In genomic region chrX:75301060-75301459, GRCh38 we compare ENCODE assay signal across 20 cellular contexts. TPM values are rescaled to one million over a fixed set of nuclear protein-coding genes. Genes with fewer than 3 reads are reported as not detected.
DNase-seq lines count a peak whose midpoint lies in the region; ATAC-seq and TF ChIP-seq lines count a peak whose summit lies in the region.
"Had no signal": no experiment of that assay in that cellular context is flagged by ENCODE, and none has a peak within 500 bp of the region (broad histone marks: within the 10 kb centered on the region; RNA-seq: fewer than 3 reads in every experiment).

No MANE protein-coding gene starts in this region.

- no peak overlapping the region for H2BK5ac ChIP-seq in IMR-90 (ENCODE audit: low read depth, low read length, poor library complexity, severe bottlenecking)

- H3K9me1 ChIP-seq in IMR-90 (ENCODE audit: insufficient read depth, low read length), result no peaks in the 10 kb centered on the region

- H2BK120ac ChIP-seq in IMR-90 (ENCODE audit: low read depth, low read length), result no peak overlapping the region

- no peak for TF ChIP-seq POLR2A in IMR-90 (IDR thresholded peaks at IDR 0.05; ENCODE audit: low read depth, low read length)
- TF ChIP-seq POLR2A in GM18505 (IDR thresholded peaks at IDR 0.05; ENCODE audit: borderline replicate concordance, extremely low read depth, insufficient read depth, insufficient read length), result no peak

- BruUV-seq in IMR-90 (replicated peaks; lab: Mats Ljungman, UMichigan), result no TSS peak

- no peak overlapping the region for H3K4me2 ChIP-seq in IMR-90 (ENCODE audit: low read depth, low read length)
- H3K4me2 ChIP-seq: GM23338 had no signal

- peaks cover 3% of the 10 kb centered on the region; the same call in 1 of the 2 replicates for H3K36me3 ChIP-seq in IMR-90 (ENCODE audit: control insufficient read depth, insufficient read depth, low read length)
- H3K36me3 ChIP-seq: BE2C had no signal

- H3K23ac ChIP-seq in IMR-90 (ENCODE audit: low read depth, low read length), result no peak overlapping the region

- H4K91ac ChIP-seq in IMR-90 (ENCODE audit: insufficient read depth, low read depth, low read length), result no peak overlapping the region

- 0 out of 2 replicates have a peak, but pooled peaks cover 1% of the 10 kb centered on the region for H3K27me3 ChIP-seq in IMR-90 (ENCODE audit: control insufficient read depth, insufficient read depth, low read length)
- H3K27me3 ChIP-seq: BE2C had no signal

- ATAC-seq in IMR-90 (ENCODE audit: low read depth) (peak; percentile 40; the same call in 1 of the 2 replicates), Right ventricle myocardium inferior (no peak), GM18505 (IDR thresholded peaks at IDR 0.05; ENCODE audit: unreplicated experiment) (no peak)
- ATAC-seq: GM23338 had no signal

- no peaks in the 10 kb centered on the region for H3K27me3 Mint-ChIP-seq in activated T-helper 2 cell treated with anti-CD3 and anti-CD28 coated beads, Interferon-gamma antibody, Interleukin-2, Interleukin-4, amounts not matched to agents 10 μg/mL and 5 μg/mL and 100 μg/mL, durations not matched to agents 14 hours and 24 hours and 36 hours (ENCODE audit: low read depth)
- H3K27me3 Mint-ChIP-seq: CD4-positive, alpha-beta memory T cell; IgD-negative memory B cell had no signal

- H3K9me3 Mint-ChIP-seq in activated T-helper 2 cell treated with anti-CD3 and anti-CD28 coated beads, Interferon-gamma antibody, Interleukin-2, Interleukin-4, amounts not matched to agents 10 μg/mL and 5 μg/mL and 100 μg/mL, durations not matched to agents 14 hours and 24 hours and 36 hours, result peaks cover 2% of the 10 kb centered on the region
- H3K9me3 Mint-ChIP-seq: IgD-negative memory B cell had no signal

- DNase-seq in IMR-90 (peak; percentile 8), dermis blood vessel endothelial cell (peak; percentile 67), pulmonary artery endothelial cell (ENCODE audit: low read depth, low spot score) (peak; percentile 13), Right ventricle myocardium inferior (ENCODE audit: missing footprints) (no peak), COLO829 (ENCODE audit: low spot score) (no peak)
- DNase-seq in activated T-helper 2 cell treated with anti-CD3 and anti-CD28 coated beads, Interferon-gamma antibody, Interleukin-2, Interleukin-4, amounts not matched to agents 10 μg/mL and 5 μg/mL and 100 μg/mL, durations not matched to agents 14 hours and 24 hours and 36 hours (ENCODE audit: low spot score), result no peak
- DNase-seq in stimulated activated CD4-positive, alpha-beta T cell treated with anti-CD3 and anti-CD28 coated beads, Interleukin-4, amount 100 ng/mL, for 1 hour, result no peak
- DNase-seq: BE2C; CD4-positive, alpha-beta memory T cell; DND-41; GF-D8; NCI-H1436; NCI-H345; NCI-H526 treated with DMSO at 0.1 percent for 48 hours; NK-92 treated with Interleukin-12 subunit alpha and Interleukin-12 subunit beta, amount 100 ng/mL, for 24 hours; OCI-M1; RPMI8226 had no signal

- no peaks in the 10 kb centered on the region for H3K9me3 ChIP-seq in IMR-90 (ENCODE audit: control insufficient read depth, insufficient read depth, low read length)
- H3K9me3 ChIP-seq: BE2C had no signal

- no peak overlapping the region for H2AK9ac ChIP-seq in IMR-90 (replicated peaks; ENCODE audit: low read depth, low read length, poor library complexity)

- H3K27ac Mint-ChIP-seq in activated T-helper 2 cell treated with anti-CD3 and anti-CD28 coated beads, Interferon-gamma antibody, Interleukin-2, Interleukin-4, amounts not matched to agents 10 μg/mL and 5 μg/mL and 100 μg/mL, durations not matched to agents 14 hours and 24 hours and 36 hours, result peak overlapping the region; percentile 4
- H3K27ac Mint-ChIP-seq: GM23338 had no signal

- no peak overlapping the region for H2BK15ac ChIP-seq in IMR-90 (ENCODE audit: low read depth, low read length)

- intact Hi-C loops in IMR-90 (cut with micrococcal nuclease) (loop anchor here (1.0 kb wide), 1 partner anchor 23 kb away; no protein-coding TSS in a partner anchor), Right ventricle myocardium inferior (cut with DNase I) (no loop called here)
- intact Hi-C loops in activated T-helper 2 cell treated with anti-CD3 and anti-CD28 coated beads, Interferon-gamma antibody, Interleukin-2, Interleukin-4, amounts not matched to agents 10 μg/mL and 5 μg/mL and 100 μg/mL, durations not matched to agents 14 hours and 24 hours and 36 hours (cut with micrococcal nuclease), result no loop called here

- H4K8ac ChIP-seq in IMR-90 (ENCODE audit: low read depth in 2 of 2, low read length in 2 of 2), result no peak overlapping the region

- no peaks in the 10 kb centered on the region for H3K4me1 Mint-ChIP-seq in activated T-helper 2 cell treated with anti-CD3 and anti-CD28 coated beads, Interferon-gamma antibody, Interleukin-2, Interleukin-4, amounts not matched to agents 10 μg/mL and 5 μg/mL and 100 μg/mL, durations not matched to agents 14 hours and 24 hours and 36 hours (ENCODE audit: low read depth)
- H3K4me1 Mint-ChIP-seq: CD4-positive, alpha-beta memory T cell; IgD-negative memory B cell had no signal

- no peaks in the 10 kb centered on the region for H4K20me1 ChIP-seq in IMR-90 (ENCODE audit: insufficient read depth, low read length)

- H3K4me3 Mint-ChIP-seq in activated T-helper 2 cell treated with anti-CD3 and anti-CD28 coated beads, Interferon-gamma antibody, Interleukin-2, Interleukin-4, amounts not matched to agents 10 μg/mL and 5 μg/mL and 100 μg/mL, durations not matched to agents 14 hours and 24 hours and 36 hours (ENCODE audit: low read depth), result no peak overlapping the region
- H3K4me3 Mint-ChIP-seq: CD4-positive, alpha-beta memory T cell; GM23338; IgD-negative memory B cell had no signal

- peaks cover 58% of the 10 kb centered on the region for H3K36me3 Mint-ChIP-seq in activated T-helper 2 cell treated with anti-CD3 and anti-CD28 coated beads, Interferon-gamma antibody, Interleukin-2, Interleukin-4, amounts not matched to agents 10 μg/mL and 5 μg/mL and 100 μg/mL, durations not matched to agents 14 hours and 24 hours and 36 hours (ENCODE audit: low read depth)
- H3K36me3 Mint-ChIP-seq: IgD-negative memory B cell had no signal

- CTCF ChIA-PET in IMR-90 (lab: Yijun Ruan, JAX), result no interaction called here

- H3K56ac ChIP-seq in IMR-90 (ENCODE audit: extremely low read depth, insufficient read depth, low read length), result no peak overlapping the region

- H3K27ac ChIP-seq in IMR-90 (ENCODE audit: insufficient read depth, low read length), result no peak overlapping the region

- H3K14ac ChIP-seq in IMR-90 (replicated peaks; ENCODE audit: low read depth, low read length), result no peak overlapping the region

- no peak overlapping the region for H3K4ac ChIP-seq in IMR-90 (ENCODE audit: low read depth, low read length)

- H4K5ac ChIP-seq in IMR-90 (ENCODE audit: low read depth, low read length), result no peak overlapping the region

- H3K4me1 ChIP-seq in IMR-90 (ENCODE audit: control insufficient read depth, insufficient read depth, low read length), result no peaks in the 10 kb centered on the region
- H3K4me1 ChIP-seq: BE2C had no signal

- no peak overlapping the region for H3K18ac ChIP-seq in IMR-90 (ENCODE audit: low read depth, low read length)

- no peak overlapping the region for H2BK20ac ChIP-seq in IMR-90 (ENCODE audit: low read depth, low read length)

- in situ Hi-C loops in IMR-90 (cut with MboI; ENCODE audit: low sequenced_read_pairs), result no loop called here

- TF ChIP-seq RAD21 in IMR-90 (IDR thresholded peaks at IDR 0.05; ENCODE audit: low read length), result no peak

- no peaks in the 10 kb centered on the region for H3K79me1 ChIP-seq in IMR-90 (ENCODE audit: low read depth in 1 of 2, low read length in 2 of 2)

- no peak overlapping the region for H2AK5ac ChIP-seq in IMR-90 (ENCODE audit: low read depth, low read length)

- no peak overlapping the region for H2AFZ ChIP-seq in IMR-90 (replicated peaks; ENCODE audit: low read length, poor library complexity)
- H2AFZ ChIP-seq: GM23338 had no signal

- POLR2A ChIA-PET in IMR-90 (lab: Charles Lee; ENCODE audit: unreplicated experiment), result no interaction called here

- H3K9ac ChIP-seq in IMR-90 (ENCODE audit: low read depth, low read length), result no peak overlapping the region

- dilution Hi-C loops in IMR-90 (cut with HindIII; ENCODE audit: low sequenced_read_pairs, unreplicated experiment), result no loop called here

- H3K4me3 ChIP-seq in IMR-90 (ENCODE audit: insufficient read depth, low read depth, low read length), result no peak overlapping the region
- H3K4me3 ChIP-seq: GM23338 had no signal

- TF ChIP-seq CTCF in IMR-90 (conservative IDR thresholded peaks at IDR 0.05; ENCODE audit: low read depth, low read length), result no peak

- WGBS in IMR-90 (ENCODE audit: extremely low coverage in 2 of 2, insufficient read length in 1 of 2), 2 experiments, result no CpG with 5 or more reads among the region's 1 CpG

TF ChIP-seq in IMR-90, 13 proteins besides CTCF, POLR2A, EP300 and RAD21 (continues in another document):
- no peak for TF ChIP-seq BHLHE40 (IDR thresholded peaks at IDR 0.05; ENCODE audit: low read depth, low read length)
- no peak for TF ChIP-seq MAZ (IDR thresholded peaks at IDR 0.05; ENCODE audit: borderline replicate concordance, low read depth, low read length)
- no peak for TF ChIP-seq ELK1 (IDR thresholded peaks at IDR 0.05; ENCODE audit: borderline replicate concordance, low read depth, low read length)
- no peak for TF ChIP-seq MXI1 (IDR thresholded peaks at IDR 0.05; ENCODE audit: borderline replicate concordance, low read depth, low read length)
- TF ChIP-seq SMC3 (IDR thresholded peaks at IDR 0.05; ENCODE audit: low read depth, low read length), result no peak
- TF ChIP-seq FOS (IDR thresholded peaks at IDR 0.05; ENCODE audit: low read depth, low read length), result no peak
- TF ChIP-seq RCOR1 (IDR thresholded peaks at IDR 0.05; ENCODE audit: insufficient replicate concordance, low read length), result no peak
- TF ChIP-seq MAFK (IDR thresholded peaks at IDR 0.05; ENCODE audit: low read depth, low read length), result no peak

RNA-seq across cellular contexts. Expression of gene UPRT, which starts 27.2 kb away (rescaled TPM):
- total RNA-seq in IMR-90 (2012; rRNA removed) (9.7 and 15.6 TPM in 2 replicates), dermis blood vessel endothelial cell (20.3 and 20.8 TPM in 2 replicates), pulmonary artery endothelial cell (14.3 and 15.1 TPM in 2 replicates), Right ventricle myocardium inferior (15.2 TPM)
- polyA plus RNA-seq in IMR-90 (2012; rRNA removed), result 4.8 and 6.9 TPM in 2 replicates
- polyA plus RNA-seq in IMR-90 (2012; cell fraction: cytosol; rRNA removed), result 4.9 and 9.4 TPM in 2 replicates
- polyA plus RNA-seq in IMR-90 (2012; cell fraction: nucleus; rRNA removed; ENCODE audit: low replicate concordance), result 4.3 and 4.8 TPM in 2 replicates
- 61.0 and 61.5 TPM in 2 replicates for total RNA-seq in activated T-helper 2 cell treated with anti-CD3 and anti-CD28 coated beads, Interferon-gamma antibody, Interleukin-2, Interleukin-4, amounts not matched to agents 10 μg/mL and 5 μg/mL and 100 μg/mL, durations not matched to agents 14 hours and 24 hours and 36 hours

Comparison
In these comparisons a context has a peak if more than half of its experiments do, and no peak if none do; other contexts are left out.
1. DNase-seq: peak in IMR-90 (single experiment), dermis blood vessel endothelial cell (single experiment) and pulmonary artery endothelial cell (single experiment); none in activated T-helper 2 cell treated with anti-CD3 and anti-CD28 coated beads, Interferon-gamma antibody, Interleukin-2, Interleukin-4, amounts not matched to agents 10 μg/mL and 5 μg/mL and 100 μg/mL, durations not matched to agents 14 hours and 24 hours and 36 hours (single experiment), stimulated activated CD4-positive, alpha-beta T cell treated with anti-CD3 and anti-CD28 coated beads, Interleukin-4, amount 100 ng/mL, for 1 hour (single experiment), Right ventricle myocardium inferior (single experiment) and COLO829 (single experiment).